In the genomic region with DNA sequence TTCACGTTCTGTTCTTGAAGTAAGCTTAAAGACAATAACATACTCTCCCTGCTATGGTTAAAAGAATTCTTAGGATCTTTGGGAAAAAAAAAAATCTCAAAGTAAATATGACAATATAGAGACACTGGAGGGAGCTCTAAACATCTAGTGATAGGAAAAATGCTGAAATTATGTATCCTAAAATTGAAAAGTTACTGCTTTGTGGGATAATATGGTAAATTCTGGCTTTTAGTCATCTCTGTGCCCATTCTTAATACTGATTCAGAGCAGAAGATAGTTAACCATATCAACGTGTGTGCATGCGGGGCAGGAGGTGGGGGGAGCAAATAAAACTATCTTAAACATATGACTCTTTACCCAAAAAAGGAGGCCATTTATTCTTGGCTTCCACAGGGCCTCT, we compare ENCODE assay signal across 11 cellular contexts.
A peak's percentile ranks its signal among the peaks of the same experiment; 100 is the strongest.
DNase-seq lines count a peak whose midpoint lies in the region; ATAC-seq, FAIRE-seq and TF ChIP-seq lines count a peak whose summit lies in the region.
"Had no signal": no experiment of that assay in that cellular context is flagged by ENCODE, and none has a peak within 500 bp of the region (broad histone marks: within the 10 kb centered on the region; RNA-seq: fewer than 3 reads in every experiment).

No MANE protein-coding gene starts in this region.

- peak; percentile 49 for FAIRE-seq in GM18507 (lab: Jason Lieb, UNC)

- WGBS in mesenchymal stem cell: no CpG with 5 or more reads among the region's 3 CpGs

- peak; percentile 21 for TF ChIP-seq CTCF in AG09319 (IDR thresholded peaks at IDR 0.05; ENCODE audit: low read depth, low read length)

- H3K4me2 ChIP-seq in mesenchymal stem cell (ENCODE audit: low read length, poor library complexity, severe bottlenecking): no peak overlapping the region

- H3K79me1 ChIP-seq in mesenchymal stem cell (replicated peaks; ENCODE audit: low read length, poor library complexity, severe bottlenecking): peaks cover 14% of the 10 kb centered on the region

- peaks cover 3 to 10% of the 10 kb centered on the region in 2 experiments for H3K36me3 ChIP-seq in mesenchymal stem cell (ENCODE audit: control insufficient read depth in 1 of 2, insufficient read depth in 2 of 2, low read depth in 1 of 2, low read length in 2 of 2)
- H3K36me3 ChIP-seq: WERI-Rb-1 had no signal

- no peak overlapping the region for H3K4ac ChIP-seq in mesenchymal stem cell (ENCODE audit: low read depth in 1 of 2, low read length in 2 of 2)

- intact Hi-C loops in activated T-helper 2 cell treated with anti-CD3 and anti-CD28 coated beads, Interferon-gamma antibody, Interleukin-2, Interleukin-4, amounts not matched to agents 10 μg/mL and 5 μg/mL and 100 μg/mL, durations not matched to agents 14 hours and 24 hours and 36 hours (cut with micrococcal nuclease): no loop called here
- intact Hi-C loops in left cardiac atrium (cut with DNase I): no loop called here

- H2BK15ac ChIP-seq in mesenchymal stem cell (ENCODE audit: low read depth, poor library complexity, severe bottlenecking): no peak overlapping the region

- H3K9me3 ChIP-seq in mesenchymal stem cell (ENCODE audit: control insufficient read depth, low read length): no peaks in the 10 kb centered on the region
- H3K9me3 ChIP-seq: Caco-2 had no signal

- no peaks in the 10 kb centered on the region for H3K27me3 Mint-ChIP-seq in activated T-helper 2 cell treated with anti-CD3 and anti-CD28 coated beads, Interferon-gamma antibody, Interleukin-2, Interleukin-4, amounts not matched to agents 10 μg/mL and 5 μg/mL and 100 μg/mL, durations not matched to agents 14 hours and 24 hours and 36 hours (ENCODE audit: low read depth)

- no peak overlapping the region for H3K27ac ChIP-seq in mesenchymal stem cell (ENCODE audit: low read length, poor library complexity, severe bottlenecking)
- H3K27ac ChIP-seq: WERI-Rb-1 had no signal

- no peak overlapping the region for H3K14ac ChIP-seq in mesenchymal stem cell (ENCODE audit: low read length in 2 of 2)

- H4K8ac ChIP-seq in mesenchymal stem cell (ENCODE audit: low read length): no peak overlapping the region

- H3K4me3 Mint-ChIP-seq in activated T-helper 2 cell treated with anti-CD3 and anti-CD28 coated beads, Interferon-gamma antibody, Interleukin-2, Interleukin-4, amounts not matched to agents 10 μg/mL and 5 μg/mL and 100 μg/mL, durations not matched to agents 14 hours and 24 hours and 36 hours (ENCODE audit: low read depth): no peak overlapping the region

- DNase-seq in AG09319 (ENCODE audit: extremely low read depth, low read depth): no peak
- no peak for DNase-seq in GM18507 (ENCODE audit: extremely low spot score, insufficient read length, low read depth)
- no peak for DNase-seq in activated T-helper 2 cell treated with anti-CD3 and anti-CD28 coated beads, Interferon-gamma antibody, Interleukin-2, Interleukin-4, amounts not matched to agents 10 μg/mL and 5 μg/mL and 100 μg/mL, durations not matched to agents 14 hours and 24 hours and 36 hours (ENCODE audit: low spot score)
- no peak for DNase-seq in mesenchymal stem cell
- DNase-seq in NOMO-1 (lab: John Stamatoyannopoulos, UW; ENCODE audit: unreplicated experiment in 2 of 2): no peak
- no peak for DNase-seq in NCI-H128 (lab: John Stamatoyannopoulos, UW; ENCODE audit: unreplicated experiment)
- DNase-seq in left cardiac atrium: no peak
- no peak for DNase-seq in NCI-H748 treated with DMSO at 0.1 percent for 48 hours (lab: John Stamatoyannopoulos, UW)
- DNase-seq: activated effector memory CD4-positive, alpha-beta T cell treated with anti-CD3 and anti-CD28 coated beads, Interleukin-2, amount 50 U/mL, for 16 hours; Caco-2; WERI-Rb-1 had no signal

- no peak overlapping the region for H3K23ac ChIP-seq in mesenchymal stem cell (ENCODE audit: low read length in 2 of 2)

- H3K4me3 ChIP-seq in mesenchymal stem cell (ENCODE audit: insufficient read depth in 1 of 2, low read depth in 1 of 2, low read length in 2 of 2): no peak overlapping the region

- H2BK12ac ChIP-seq in mesenchymal stem cell (ENCODE audit: low read length in 2 of 2): peak overlapping the region in 1 of 2 experiments; percentile 73

- no peak overlapping the region for H3K18ac ChIP-seq in mesenchymal stem cell (ENCODE audit: low read depth in 1 of 2, low read length in 2 of 2)

- H2BK5ac ChIP-seq in mesenchymal stem cell (ENCODE audit: low read depth, low read length, poor library complexity, severe bottlenecking): no peak overlapping the region

- peaks cover 4% of the 10 kb centered on the region for H3K4me1 ChIP-seq in mesenchymal stem cell (ENCODE audit: control insufficient read depth, insufficient read depth, low read depth, low read length)
- H3K4me1 ChIP-seq: Caco-2 had no signal

- no peak for ATAC-seq in left cardiac atrium

- peaks cover 61% of the 10 kb centered on the region for H3K36me3 Mint-ChIP-seq in activated T-helper 2 cell treated with anti-CD3 and anti-CD28 coated beads, Interferon-gamma antibody, Interleukin-2, Interleukin-4, amounts not matched to agents 10 μg/mL and 5 μg/mL and 100 μg/mL, durations not matched to agents 14 hours and 24 hours and 36 hours (ENCODE audit: low read depth)

- H2AFZ ChIP-seq in mesenchymal stem cell (ENCODE audit: low read depth, low read length): no peak overlapping the region

- H3K27me3 ChIP-seq in mesenchymal stem cell (ENCODE audit: control insufficient read depth in 1 of 2, insufficient read depth in 1 of 2, low read length in 2 of 2): no peaks in the 10 kb centered on the region

- H3K4me1 Mint-ChIP-seq in activated T-helper 2 cell treated with anti-CD3 and anti-CD28 coated beads, Interferon-gamma antibody, Interleukin-2, Interleukin-4, amounts not matched to agents 10 μg/mL and 5 μg/mL and 100 μg/mL, durations not matched to agents 14 hours and 24 hours and 36 hours (ENCODE audit: low read depth): peaks cover 41% of the 10 kb centered on the region

- peaks cover 4% of the 10 kb centered on the region for H3K9me3 Mint-ChIP-seq in activated T-helper 2 cell treated with anti-CD3 and anti-CD28 coated beads, Interferon-gamma antibody, Interleukin-2, Interleukin-4, amounts not matched to agents 10 μg/mL and 5 μg/mL and 100 μg/mL, durations not matched to agents 14 hours and 24 hours and 36 hours

- no peak overlapping the region for H4K91ac ChIP-seq in mesenchymal stem cell (ENCODE audit: low read length)

- peak overlapping the region; percentile 47 for H3K27ac Mint-ChIP-seq in activated T-helper 2 cell treated with anti-CD3 and anti-CD28 coated beads, Interferon-gamma antibody, Interleukin-2, Interleukin-4, amounts not matched to agents 10 μg/mL and 5 μg/mL and 100 μg/mL, durations not matched to agents 14 hours and 24 hours and 36 hours

- H2AK5ac ChIP-seq in mesenchymal stem cell (ENCODE audit: low read length, severe bottlenecking): no peak overlapping the region

- no peak overlapping the region for H2BK120ac ChIP-seq in mesenchymal stem cell (ENCODE audit: low read depth, low read length)

- peak overlapping the region; percentile 41 for H3K9ac ChIP-seq in mesenchymal stem cell (ENCODE audit: low read length)
